In the genomic region with DNA sequence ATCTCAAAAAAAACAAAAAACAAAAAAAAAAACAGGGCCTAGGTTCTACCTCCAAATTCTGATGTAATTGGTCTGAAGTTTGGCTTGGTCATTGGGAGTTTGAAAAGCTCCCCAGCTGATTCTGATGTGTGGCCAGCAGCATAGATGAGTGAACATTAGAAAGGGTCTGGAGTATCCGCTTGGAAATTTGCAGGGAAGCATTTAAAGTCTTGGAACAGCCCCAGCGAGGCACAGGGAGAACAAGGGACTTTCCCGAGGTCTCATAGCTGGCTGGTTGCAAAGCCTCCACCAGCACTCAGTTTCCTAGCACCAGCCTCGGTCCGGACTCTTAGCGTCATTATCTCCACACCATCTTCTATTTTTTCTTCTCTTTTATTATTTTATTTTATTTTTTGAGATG, we compare ENCODE assay signal across 19 cellular contexts.
DNase-seq lines count a peak whose midpoint lies in the region; ATAC-seq and TF ChIP-seq lines count a peak whose summit lies in the region.
"Had no signal": no experiment of that assay in that cellular context is flagged by ENCODE, and none has a peak within 500 bp of the region (broad histone marks: within the 10 kb centered on the region; RNA-seq: fewer than 3 reads in every experiment).

No MANE protein-coding gene starts in this region.

- H4K5ac ChIP-seq in IMR-90 (ENCODE audit: low read depth, low read length) = no peak overlapping the region

- no peak overlapping the region for H3K18ac ChIP-seq in IMR-90 (ENCODE audit: low read depth, low read length)

- no peak for ATAC-seq in IMR-90 (ENCODE audit: low read depth)
- ATAC-seq in left cardiac atrium = no peak
- ATAC-seq: A549; CD8-positive, alpha-beta T cell had no signal

- no peak for TF ChIP-seq CTCF in IMR-90 (conservative IDR thresholded peaks at IDR 0.05; ENCODE audit: low read depth, low read length)
- TF ChIP-seq CTCF in dorsolateral prefrontal cortex (IDR thresholded peaks at IDR 0.05 in 54 of 56, conservative IDR thresholded peaks at IDR 0.05 in 2 of 56; ENCODE audit: low read depth in 1 of 56, partially characterized antibody in 56 of 56) = no peak
- TF ChIP-seq CTCF in fibroblast of pulmonary artery (IDR thresholded peaks at IDR 0.05; ENCODE audit: low read length, missing control alignments) = no peak

- no peak overlapping the region for H4K91ac ChIP-seq in IMR-90 (ENCODE audit: insufficient read depth, low read depth, low read length)

- H4K20me1 ChIP-seq in IMR-90 (ENCODE audit: insufficient read depth, low read length) = no peaks in the 10 kb centered on the region
- H4K20me1 ChIP-seq: BLaER1 treated with 17β-estradiol and CSF1 and Interleukin-3, amounts not matched to agents 10 nM and 100 nM had no signal

- POLR2A ChIA-PET in IMR-90 (lab: Charles Lee; ENCODE audit: unreplicated experiment) = no interaction called here

- no peak overlapping the region for H3K27ac ChIP-seq in IMR-90 (ENCODE audit: insufficient read depth, low read length)
- peak overlapping the region in 48 of 59 donors; percentile 11 to 84 (median 60) for H3K27ac ChIP-seq in dorsolateral prefrontal cortex
- H3K27ac ChIP-seq: 22Rv1; A549; BLaER1 treated with 17β-estradiol and CSF1 and Interleukin-3, amounts not matched to agents 10 nM and 100 nM; C4-2B had no signal

- 40% methylated on average over 1 of the region's 6 CpGs; no CpG with 5 or more reads in 1 of the 2 experiments for WGBS in IMR-90 (ENCODE audit: extremely low coverage in 2 of 2, insufficient read length in 1 of 2), 2 experiments

- no peak overlapping the region for H2AK9ac ChIP-seq in IMR-90 (replicated peaks; ENCODE audit: low read depth, low read length, poor library complexity)

- H2BK5ac ChIP-seq in IMR-90 (ENCODE audit: low read depth, low read length, poor library complexity, severe bottlenecking) = no peak overlapping the region

- H3K9ac ChIP-seq in IMR-90 (ENCODE audit: low read depth, low read length) = no peak overlapping the region
- H3K9ac ChIP-seq: BLaER1 treated with 17β-estradiol and CSF1 and Interleukin-3, amounts not matched to agents 10 nM and 100 nM had no signal

- TF ChIP-seq RAD21 in IMR-90 (IDR thresholded peaks at IDR 0.05; ENCODE audit: low read length) = no peak

- H3K4me1 ChIP-seq in IMR-90 (ENCODE audit: control insufficient read depth, insufficient read depth, low read length) = no peaks in the 10 kb centered on the region
- H3K4me1 ChIP-seq: A549 had no signal

- peaks cover 7% of the 10 kb centered on the region; the same call in 1 of the 2 replicates for H3K9me1 ChIP-seq in IMR-90 (ENCODE audit: insufficient read depth, low read length)

- no peak overlapping the region for H3K56ac ChIP-seq in IMR-90 (ENCODE audit: extremely low read depth, insufficient read depth, low read length)

- no peaks in the 10 kb centered on the region for H3K79me1 ChIP-seq in IMR-90 (ENCODE audit: low read depth in 1 of 2, low read length in 2 of 2)

- H3K4ac ChIP-seq in IMR-90 (ENCODE audit: low read depth, low read length) = no peak overlapping the region

- no peaks in the 10 kb centered on the region for H3K36me3 ChIP-seq in IMR-90 (ENCODE audit: control insufficient read depth, insufficient read depth, low read length)
- H3K36me3 ChIP-seq: BLaER1 treated with 17β-estradiol and CSF1 and Interleukin-3, amounts not matched to agents 10 nM and 100 nM had no signal

- H3K4me3 ChIP-seq in IMR-90 (ENCODE audit: insufficient read depth, low read depth, low read length) (no peak overlapping the region), dorsolateral prefrontal cortex (no peak overlapping the region), fibroblast of pulmonary artery (replicated peaks; ENCODE audit: low read depth, low read length) (no peak overlapping the region)
- H3K4me3 ChIP-seq: A549; BLaER1 treated with 17β-estradiol and CSF1 and Interleukin-3, amounts not matched to agents 10 nM and 100 nM had no signal

- intact Hi-C loops in IMR-90 (cut with micrococcal nuclease) (no loop called here), dorsolateral prefrontal cortex (cut with DNase I) (loop anchor here in 1 of 2 donors (10.0 kb wide), 1 partner anchor 53 kb away; no protein-coding TSS in a partner anchor), left cardiac atrium (cut with DNase I) (no loop called here)

- H2BK15ac ChIP-seq in IMR-90 (ENCODE audit: low read depth, low read length) = no peak overlapping the region

- H3K23ac ChIP-seq in IMR-90 (ENCODE audit: low read depth, low read length) = no peak overlapping the region

- H3K14ac ChIP-seq in IMR-90 (replicated peaks; ENCODE audit: low read depth, low read length) = no peak overlapping the region

- H3K27me3 ChIP-seq in IMR-90 (ENCODE audit: control insufficient read depth, insufficient read depth, low read length) (peaks cover 41% of the 10 kb centered on the region), dorsolateral prefrontal cortex (no peaks in the 10 kb centered on the region)
- H3K27me3 ChIP-seq: BLaER1 treated with 17β-estradiol and CSF1 and Interleukin-3, amounts not matched to agents 10 nM and 100 nM had no signal

- H2BK20ac ChIP-seq in IMR-90 (ENCODE audit: low read depth, low read length) = no peak overlapping the region

- CTCF ChIA-PET in IMR-90 (lab: Yijun Ruan, JAX) = interaction anchor here (0.6 kb wide), 1 partner anchor 50 kb away, joined by 6 read pairs; no protein-coding TSS in a partner anchor

- peak; percentile 12 for DNase-seq in IMR-90
- no peak for DNase-seq in dorsolateral prefrontal cortex
- peak; percentile 3 for DNase-seq in fibroblast of pulmonary artery (ENCODE audit: low read depth)
- DNase-seq in kidney tubule cell (ENCODE audit: low spot score) = peak; percentile 20
- no peak for DNase-seq in SHP77 (lab: John Stamatoyannopoulos, UW)
- no peak for DNase-seq in RPMI8226
- DNase-seq in left cardiac atrium = no peak
- no peak for DNase-seq in foreskin melanocyte
- DNase-seq: AML-193; Caco-2; Calu3; CD4-positive, alpha-beta T cell; CD8-positive, alpha-beta T cell; DMS79 treated with DMSO at 0.1 percent for 48 hours; GF-D8 had no signal

- no TSS peak for BruUV-seq in IMR-90 (replicated peaks; lab: Mats Ljungman, UMichigan)

- no peak overlapping the region for H4K8ac ChIP-seq in IMR-90 (ENCODE audit: low read depth in 2 of 2, low read length in 2 of 2)

- H2AK5ac ChIP-seq in IMR-90 (ENCODE audit: low read depth, low read length) = no peak overlapping the region

- no peak for TF ChIP-seq POLR2A in IMR-90 (IDR thresholded peaks at IDR 0.05; ENCODE audit: low read depth, low read length)

- in situ Hi-C loops in IMR-90 (cut with MboI; ENCODE audit: low sequenced_read_pairs) = no loop called here

- H2BK120ac ChIP-seq in IMR-90 (ENCODE audit: low read depth, low read length) = no peak overlapping the region

- peaks cover under 1% of the 10 kb centered on the region; the same call in 1 of the 2 replicates for H3K9me3 ChIP-seq in IMR-90 (ENCODE audit: control insufficient read depth, insufficient read depth, low read length)
- H3K9me3 ChIP-seq: A549; BLaER1 treated with 17β-estradiol and CSF1 and Interleukin-3, amounts not matched to agents 10 nM and 100 nM; Caco-2 had no signal

- no peak overlapping the region for H2AFZ ChIP-seq in IMR-90 (replicated peaks; ENCODE audit: low read length, poor library complexity)

- no peak overlapping the region for H3K4me2 ChIP-seq in IMR-90 (ENCODE audit: low read depth, low read length)
- H3K4me2 ChIP-seq: A549; BLaER1 treated with 17β-estradiol and CSF1 and Interleukin-3, amounts not matched to agents 10 nM and 100 nM had no signal

- dilution Hi-C loops in IMR-90 (cut with HindIII; ENCODE audit: low sequenced_read_pairs, unreplicated experiment) = no loop called here

TF ChIP-seq in IMR-90, 13 proteins besides CTCF, POLR2A, EP300 and RAD21:
- TF ChIP-seq SMC3 (IDR thresholded peaks at IDR 0.05; ENCODE audit: low read depth, low read length) (no peak), RCOR1 (IDR thresholded peaks at IDR 0.05; ENCODE audit: insufficient replicate concordance, low read length) (no peak), NFE2L2 (IDR thresholded peaks at IDR 0.05; ENCODE audit: low read depth, low read length) (no peak), BHLHE40 (IDR thresholded peaks at IDR 0.05; ENCODE audit: low read depth, low read length) (no peak), MAFK (IDR thresholded peaks at IDR 0.05; ENCODE audit: low read depth, low read length) (no peak), FOS (IDR thresholded peaks at IDR 0.05; ENCODE audit: low read depth, low read length) (no peak), CEBPB (IDR thresholded peaks at IDR 0.05; ENCODE audit: low read depth, low read length) (no peak), CHD1 (IDR thresholded peaks at IDR 0.05; ENCODE audit: low read depth, low read length) (no peak)
- TF ChIP-seq, protein P1, sequence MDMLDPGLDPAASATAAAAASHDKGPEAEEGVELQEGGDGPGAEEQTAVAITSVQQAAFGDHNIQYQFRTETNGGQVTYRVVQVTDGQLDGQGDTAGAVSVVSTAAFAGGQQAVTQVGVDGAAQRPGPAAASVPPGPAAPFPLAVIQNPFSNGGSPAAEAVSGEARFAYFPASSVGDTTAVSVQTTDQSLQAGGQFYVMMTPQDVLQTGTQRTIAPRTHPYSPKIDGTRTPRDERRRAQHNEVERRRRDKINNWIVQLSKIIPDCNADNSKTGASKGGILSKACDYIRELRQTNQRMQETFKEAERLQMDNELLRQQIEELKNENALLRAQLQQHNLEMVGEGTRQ (IDR thresholded peaks at IDR 0.05; ENCODE audit: low read depth, low read length) = no peak
- TF ChIP-seq, protein P2, sequence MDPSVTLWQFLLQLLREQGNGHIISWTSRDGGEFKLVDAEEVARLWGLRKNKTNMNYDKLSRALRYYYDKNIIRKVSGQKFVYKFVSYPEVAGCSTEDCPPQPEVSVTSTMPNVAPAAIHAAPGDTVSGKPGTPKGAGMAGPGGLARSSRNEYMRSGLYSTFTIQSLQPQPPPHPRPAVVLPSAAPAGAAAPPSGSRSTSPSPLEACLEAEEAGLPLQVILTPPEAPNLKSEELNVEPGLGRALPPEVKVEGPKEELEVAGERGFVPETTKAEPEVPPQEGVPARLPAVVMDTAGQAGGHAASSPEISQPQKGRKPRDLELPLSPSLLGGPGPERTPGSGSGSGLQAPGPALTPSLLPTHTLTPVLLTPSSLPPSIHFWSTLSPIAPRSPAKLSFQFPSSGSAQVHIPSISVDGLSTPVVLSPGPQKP (IDR thresholded peaks at IDR 0.05; ENCODE audit: borderline replicate concordance, low read depth, low read length) = no peak
TF ChIP-seq in IMR-90: peak in this region for 0.

Comparison
In these comparisons a context has a peak if more than half of its experiments do, and no peak if none do; other contexts are left out.
1. DNase-seq: peak in IMR-90 (single experiment), fibroblast of pulmonary artery (single experiment) and kidney tubule cell (single experiment); none in dorsolateral prefrontal cortex (0 of 10), SHP77 (0 of 2), RPMI8226 (single experiment), left cardiac atrium (single experiment) and foreskin melanocyte (single experiment).